8 cellular contexts compared by ENCODE assay signal in genomic region chr4:152535903-152536544, GRCh38. TPM values are rescaled to one million over a fixed set of nuclear protein-coding genes. Genes with fewer than 3 reads are reported as not detected.
DNase-seq lines count a peak whose midpoint lies in the region; ATAC-seq and TF ChIP-seq lines count a peak whose summit lies in the region.

FBXW7 (minus strand) TSS chr4:152536092; CDS start chr4:152411803, 124,289 bp downstream.

- peak in 1 of 2 donors; percentile 74 for TF ChIP-seq POLR2A in vagina (IDR thresholded peaks at IDR 0.05)

- H3K4me3 ChIP-seq in right cardiac atrium (ENCODE audit: low read length) (peak within 1 kb of the TSS; percentile 98), vagina (peak within 1 kb of the TSS; percentile 99 to 100)

- ATAC-seq in GM18499 (IDR thresholded peaks at IDR 0.05; ENCODE audit: insufficient read depth, unreplicated experiment) (peak; percentile 69), HG02943 (IDR thresholded peaks at IDR 0.05; ENCODE audit: low read depth, unreplicated experiment) (peak; percentile 92), right cardiac atrium (peak; percentile 97 to 98)

- no peaks in the 10 kb centered on the region for H3K36me3 ChIP-seq in vagina

- H3K27me3 ChIP-seq in right cardiac atrium (ENCODE audit: control insufficient read depth, insufficient read depth) = no peaks in the 10 kb centered on the region
- H3K27me3 ChIP-seq in vagina = no peaks in the 10 kb centered on the region

- under 1% methylated on average over 63 of the region's 63 CpGs for WGBS in right cardiac atrium

- DNase-seq in NCI-H187 treated with DMSO at 0.1 percent for 48 hours (lab: John Stamatoyannopoulos, UW) (peak; percentile 70), anterior cingulate cortex (lab: John Stamatoyannopoulos, UW) (peak; percentile 87 to 99 (median 98)), right cardiac atrium (peak; percentile 99 to 100 (median 99)), putamen (ENCODE audit: low spot score) (peak; percentile 99), vagina (ENCODE audit: extremely low spot score in 2 of 2) (peak; percentile 99)

- H3K9me3 ChIP-seq in right cardiac atrium (ENCODE audit: control insufficient read depth, low read length) (no peaks in the 10 kb centered on the region), vagina (no peaks in the 10 kb centered on the region)

- intact Hi-C loops in T-helper 2 cell treated with Interferon-gamma antibody and Interleukin-4, amounts not matched to agents 100 ng/mL and 5 ng/mL, for 36 hours (cut with micrococcal nuclease) = loop anchor here (1.0 to 10.0 kb wide), 13 partner anchors 18 to 1437 kb away; partner anchors contain the start of genes ARFIP1, GATB, RPS3A and TIGD4
- intact Hi-C loops in right cardiac atrium (cut with DNase I) (no loop called here), vagina (cut with DNase I) (no loop called here)

- peak in 1 of 3 experiments; percentile 3 for TF ChIP-seq CTCF in vagina (IDR thresholded peaks at IDR 0.05)

- H3K27ac ChIP-seq in right cardiac atrium (ENCODE audit: low read length) (peak within 1 kb of the TSS; percentile 91), vagina (peak within 1 kb of the TSS; percentile 95)

- no peaks in the 10 kb centered on the region for H3K4me1 ChIP-seq in right cardiac atrium (ENCODE audit: control insufficient read depth, insufficient read depth, low read length)
- H3K4me1 ChIP-seq in vagina = peaks cover 42% of the 10 kb centered on the region

RNA-seq across cellular contexts. Expression of gene FBXW7, which starts in this region (rescaled TPM):
- 48.5 and 49.9 TPM in 2 replicates for total RNA-seq in T-helper 2 cell treated with Interferon-gamma antibody and Interleukin-4, amounts not matched to agents 100 ng/mL and 5 ng/mL, for 36 hours
- total RNA-seq in right cardiac atrium (10 to 100 TPM; 41.6 to 52.2 (median 49.1) TPM), vagina (61.1 TPM)
- 14.8 TPM for polyA plus RNA-seq in right cardiac atrium

Comparison
In these comparisons a context has a peak if more than half of its experiments do, and no peak if none do; other contexts are left out.
1. Peak in every context shown above with its lines: DNase-seq, ATAC-seq, H3K4me3 ChIP-seq and H3K27ac ChIP-seq.